In the genomic region with DNA sequence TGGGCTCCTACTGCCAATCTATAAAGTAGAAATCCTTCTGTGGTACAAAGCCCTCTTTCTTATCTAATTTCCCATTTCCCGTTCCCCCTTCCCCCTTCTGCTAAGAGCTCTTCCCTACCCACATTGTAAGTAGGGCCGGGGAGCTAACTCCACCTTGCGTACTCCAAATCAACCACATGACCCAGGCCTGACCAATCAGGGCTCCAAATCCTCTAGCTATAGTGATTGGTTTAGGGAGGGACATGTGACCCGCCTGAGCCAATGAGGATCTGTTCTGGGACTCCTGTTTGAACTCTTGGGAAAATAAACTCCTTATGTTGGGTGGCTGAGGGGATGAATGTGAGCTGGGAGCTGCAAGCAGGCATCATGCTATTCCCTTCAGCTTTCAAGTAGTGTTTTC, we compare ENCODE assay signal across 11 cellular contexts. TPM values are rescaled to one million over a fixed set of nuclear protein-coding genes. Genes with fewer than 3 reads are reported as not detected.
DNase-seq lines count a peak whose midpoint lies in the region; ATAC-seq, FAIRE-seq and TF ChIP-seq lines count a peak whose summit lies in the region.
"Had no signal": no experiment of that assay in that cellular context is flagged by ENCODE, and none has a peak within 500 bp of the region (broad histone marks: within the 10 kb centered on the region; RNA-seq: fewer than 3 reads in every experiment).

No MANE protein-coding gene starts in this region.

- H3K9ac ChIP-seq in PC-3 (ENCODE audit: low read length) = no peak overlapping the region

- TF ChIP-seq CTCF in bronchial epithelial cell (IDR thresholded peaks at IDR 0.05; ENCODE audit: insufficient read depth, low read length, severe bottlenecking) (no peak), PC-3 (conservative IDR thresholded peaks at IDR 0.05; ENCODE audit: low read depth, low read length) (no peak)

- CTCF ChIA-PET in PC-3 (lab: Charles Lee) = no interaction called here

- H2AFZ ChIP-seq in PC-3 (ENCODE audit: low read length) = no peak overlapping the region

- no peak overlapping the region for H3K27ac ChIP-seq in PC-3 (ENCODE audit: low read length)
- H3K27ac ChIP-seq: 22Rv1, foreskin keratinocyte had no signal

- intact Hi-C loops in PC-3 (cut with micrococcal nuclease) = no loop called here

- peak; percentile 50 for FAIRE-seq in bronchial epithelial cell (lab: Jason Lieb, UNC)

- H3K79me2 ChIP-seq in PC-3 (ENCODE audit: low read length) = no peaks in the 10 kb centered on the region

- H3K4me2 ChIP-seq in PC-3 (ENCODE audit: low read length) = no peak overlapping the region

- H3K27me3 ChIP-seq in bronchial epithelial cell (ENCODE audit: control insufficient read depth, insufficient read depth, low read length) (no peaks in the 10 kb centered on the region), PC-3 (ENCODE audit: low read length) (no peaks in the 10 kb centered on the region)
- H3K27me3 ChIP-seq: foreskin keratinocyte had no signal

- no peaks in the 10 kb centered on the region for H3F3A ChIP-seq in PC-3 (ENCODE audit: low read length, unreplicated experiment)

- no peak overlapping the region for H3K4me3 ChIP-seq in bronchial epithelial cell (ENCODE audit: low read depth, low read length)
- no peak overlapping the region for H3K4me3 ChIP-seq in PC-3 (ENCODE audit: low read length)

- H3K4me1 ChIP-seq in PC-3 (ENCODE audit: insufficient read depth, low read length) = peaks cover 6% of the 10 kb centered on the region; the same call in 1 of the 2 replicates

- ATAC-seq in PC-3 = no peak; the same call in 1 of the 2 replicates
- ATAC-seq: foreskin keratinocyte had no signal

- DNase-seq in DMS 273 (lab: John Stamatoyannopoulos, UW; ENCODE audit: unreplicated experiment) (peak; percentile 68), DMS 273 treated with DMSO at 0.1 percent for 48 hours (lab: John Stamatoyannopoulos, UW) (no peak), Daoy (ENCODE audit: low read depth) (peak; percentile 27), NCI-H82 (lab: John Stamatoyannopoulos, UW) (peak; percentile 83), bronchial epithelial cell (ENCODE audit: low read depth) (no peak), superior temporal gyrus (ENCODE audit: extremely low spot score) (no peak), PC-3 (no peak), GF-D8 (lab: John Stamatoyannopoulos, UW) (no peak)
- DNase-seq: foreskin keratinocyte had no signal

- no peaks in the 10 kb centered on the region for H3K9me3 ChIP-seq in PC-3 (ENCODE audit: low read length)

- H3K9me2 ChIP-seq in PC-3 (replicated peaks; ENCODE audit: low read length) = no peaks in the 10 kb centered on the region

- no peaks in the 10 kb centered on the region for H4K20me1 ChIP-seq in PC-3 (ENCODE audit: low read length)

- POLR2A ChIA-PET in PC-3 (lab: Charles Lee; ENCODE audit: unreplicated experiment) = interaction anchor here (0.6 kb wide), 1 partner anchor 11 kb away, joined by 3 read pairs; no protein-coding TSS in a partner anchor

- H3K36me3 ChIP-seq in bronchial epithelial cell (ENCODE audit: control insufficient read depth, insufficient read depth, low read length) (no peaks in the 10 kb centered on the region), PC-3 (ENCODE audit: low read depth, low read length) (no peaks in the 10 kb centered on the region)

- BruUV-seq in PC-3 (replicated peaks; lab: Mats Ljungman, UMichigan) = no TSS peak

RNA-seq across cellular contexts. Expression of a gene that starts 40.9 kb away (rescaled TPM):
- 8.6 and 13.1 TPM in 2 replicates for total RNA-seq in Daoy (2014; rRNA removed; shearing (Covaris generic))
- not detected in 2 replicates for total RNA-seq in bronchial epithelial cell
- 0.84 TPM in 1 of 2 replicates, not detected in the other for total RNA-seq in PC-3 (2014; rRNA removed)
- total RNA-seq: NCI-H460 had no signal

RNA-seq across cellular contexts. Expression of a gene that starts 56.0 kb away (rescaled TPM):
- 0.29 TPM in 1 of 2 replicates, not detected in the other for total RNA-seq in Daoy (2014; rRNA removed; shearing (Covaris generic))
- not detected in 2 replicates for total RNA-seq in bronchial epithelial cell
- not detected in 2 replicates for total RNA-seq in PC-3 (2014; rRNA removed)
- total RNA-seq: foreskin keratinocyte, NCI-H460 had no signal

Comparison
In these comparisons a context has a peak if more than half of its experiments do, and no peak if none do; other contexts are left out.
1. DNase-seq: peak in DMS 273 (single experiment), Daoy (single experiment) and NCI-H82 (single experiment); none in DMS 273 treated with DMSO at 0.1 percent for 48 hours (single experiment), bronchial epithelial cell (single experiment), superior temporal gyrus (single experiment), PC-3 (single experiment) and GF-D8 (single experiment).